ENCODE assay signal across 16 cellular contexts in genomic region chr20:43959920-43960227, GRCh38. TPM values are rescaled to one million over a fixed set of nuclear protein-coding genes. Genes with fewer than 3 reads are reported as not detected.
A peak's percentile ranks its signal among the peaks of the same experiment; 100 is the strongest.
DNase-seq lines count a peak whose midpoint lies in the region; TF ChIP-seq lines count a peak whose summit lies in the region.
"Had no signal": no experiment of that assay in that cellular context is flagged by ENCODE, and none has a peak within 500 bp of the region (broad histone marks: within the 10 kb centered on the region; RNA-seq: fewer than 3 reads in every experiment).

No MANE protein-coding gene starts in this region.

- WGBS in liver, result 71% methylated on average over 4 of the region's 4 CpGs

- intact Hi-C loops in cardiac septum (cut with DNase I), result no loop called here
- intact Hi-C loops in left ventricle myocardium inferior (cut with micrococcal nuclease), result no loop called here

- H3K36me3 ChIP-seq in left ventricle myocardium inferior (no peaks in the 10 kb centered on the region), liver (ENCODE audit: control insufficient read depth in 4 of 4, insufficient read depth in 3 of 4, low read depth in 1 of 4, low read length in 3 of 4) (no peaks in the 10 kb centered on the region)
- H3K36me3 ChIP-seq: left lung, sigmoid colon, transverse colon had no signal

- TF ChIP-seq CTCF in left ventricle myocardium inferior (IDR thresholded peaks at IDR 0.05; ENCODE audit: borderline replicate concordance), result no peak
- TF ChIP-seq CTCF in liver (IDR thresholded peaks at IDR 0.05; ENCODE audit: low read depth, low read length, missing input control), result no peak
- TF ChIP-seq CTCF in progenitor cell of endocrine pancreas (IDR thresholded peaks at IDR 0.05; ENCODE audit: unreplicated experiment), result no peak

- H3K27me3 ChIP-seq in left ventricle myocardium inferior (ENCODE audit: low read depth) (no peaks in the 10 kb centered on the region), liver (ENCODE audit: control insufficient read depth in 4 of 4, insufficient read depth in 4 of 4, low read length in 3 of 4) (no peaks in the 10 kb centered on the region)
- H3K27me3 ChIP-seq: transverse colon had no signal

- H3K36me3 Mint-ChIP-seq in progenitor cell of endocrine pancreas (ENCODE audit: insufficient read depth), result peaks cover 2% of the 10 kb centered on the region

- H3K27ac Mint-ChIP-seq in progenitor cell of endocrine pancreas, result no peak overlapping the region
- H3K27ac Mint-ChIP-seq: stimulated activated naive CD8-positive, alpha-beta T cell treated with anti-CD3 and anti-CD28 coated beads, Interleukin-15, Interleukin-2, amounts not matched to agents 100 ng/mL and 50 ng/mL, for 24 hours had no signal

- H3K27ac ChIP-seq in left ventricle myocardium inferior (replicated peaks), result no peak overlapping the region
- peak overlapping the region; percentile 66 to 72 for H3K27ac ChIP-seq in liver (ENCODE audit: low read depth in 1 of 2, low read length in 2 of 2)
- H3K27ac ChIP-seq: sigmoid colon, transverse colon had no signal

- DNase-seq in cardiac septum (ENCODE audit: low spot score), result peak; percentile 3
- DNase-seq in left ventricle myocardium inferior, result no peak
- DNase-seq in NCI-H226, result peak; percentile 36
- DNase-seq in progenitor cell of endocrine pancreas (ENCODE audit: low spot score, unreplicated experiment), result no peak
- DNase-seq in ureter (ENCODE audit: low spot score), result no peak
- no peak for DNase-seq in NCI-H748 treated with DMSO at 0.1 percent for 48 hours (lab: John Stamatoyannopoulos, UW)
- DNase-seq: left lung, NCI-H1417 treated with DMSO at 0.1 percent for 48 hours, NCI-H82, occipital lobe, SIG-M5, sigmoid colon, T-helper 9 cell, transverse colon had no signal

- H3K9ac ChIP-seq in liver (ENCODE audit: low read depth in 1 of 2, low read length in 2 of 2), result no peak overlapping the region

- peaks cover 11% of the 10 kb centered on the region for H3K4me1 Mint-ChIP-seq in progenitor cell of endocrine pancreas (ENCODE audit: low read depth)

- H3K27me3 Mint-ChIP-seq in progenitor cell of endocrine pancreas, result no peaks in the 10 kb centered on the region

- H3K4me3 ChIP-seq in left ventricle myocardium inferior, result no peak overlapping the region
- H3K4me3 ChIP-seq in liver (ENCODE audit: low read depth in 1 of 3, low read length in 3 of 3), result no peak overlapping the region
- H3K4me3 ChIP-seq: left lung, sigmoid colon, transverse colon had no signal

- no peaks in the 10 kb centered on the region for H3K9me3 ChIP-seq in left ventricle myocardium inferior (replicated peaks)
- no peaks in the 10 kb centered on the region for H3K9me3 ChIP-seq in liver (ENCODE audit: control insufficient read depth in 4 of 4, low read length in 3 of 4)
- H3K9me3 ChIP-seq: left lung, sigmoid colon, transverse colon had no signal

- H3K4me1 ChIP-seq in left ventricle myocardium inferior, result peaks cover 39% of the 10 kb centered on the region
- H3K4me1 ChIP-seq in liver (ENCODE audit: control insufficient read depth in 4 of 4, insufficient read depth in 4 of 4, low read length in 3 of 4), result peaks cover 19 to 58% (median 38%) of the 10 kb centered on the region in 4 donors

- TF ChIP-seq RAD21 in liver (IDR thresholded peaks at IDR 0.05), result no peak

- H3K9me3 Mint-ChIP-seq in progenitor cell of endocrine pancreas (ENCODE audit: low read depth), result peaks cover 5% of the 10 kb centered on the region

- no peak overlapping the region for H3K4me3 Mint-ChIP-seq in progenitor cell of endocrine pancreas (ENCODE audit: low read depth)

TF ChIP-seq in liver, 16 proteins besides CTCF, POLR2A, EP300 and RAD21:
- TF ChIP-seq FOXA2 (IDR thresholded peaks at IDR 0.05) (no peak), GABPA (IDR thresholded peaks at IDR 0.05 in 1 of 2, conservative IDR thresholded peaks at IDR 0.05 in 1 of 2) (no peak), ATF3 (IDR thresholded peaks at IDR 0.05) (no peak), HNF4G (IDR thresholded peaks at IDR 0.05) (no peak), EGR1 (IDR thresholded peaks at IDR 0.05; ENCODE audit: low read depth in 2 of 2) (no peak), MAX (IDR thresholded peaks at IDR 0.05) (no peak), YY1 (IDR thresholded peaks at IDR 0.05) (no peak), FOXA1 (IDR thresholded peaks at IDR 0.05) (no peak), NR2F2 (IDR thresholded peaks at IDR 0.05) (no peak)
- TF ChIP-seq, protein P1, sequence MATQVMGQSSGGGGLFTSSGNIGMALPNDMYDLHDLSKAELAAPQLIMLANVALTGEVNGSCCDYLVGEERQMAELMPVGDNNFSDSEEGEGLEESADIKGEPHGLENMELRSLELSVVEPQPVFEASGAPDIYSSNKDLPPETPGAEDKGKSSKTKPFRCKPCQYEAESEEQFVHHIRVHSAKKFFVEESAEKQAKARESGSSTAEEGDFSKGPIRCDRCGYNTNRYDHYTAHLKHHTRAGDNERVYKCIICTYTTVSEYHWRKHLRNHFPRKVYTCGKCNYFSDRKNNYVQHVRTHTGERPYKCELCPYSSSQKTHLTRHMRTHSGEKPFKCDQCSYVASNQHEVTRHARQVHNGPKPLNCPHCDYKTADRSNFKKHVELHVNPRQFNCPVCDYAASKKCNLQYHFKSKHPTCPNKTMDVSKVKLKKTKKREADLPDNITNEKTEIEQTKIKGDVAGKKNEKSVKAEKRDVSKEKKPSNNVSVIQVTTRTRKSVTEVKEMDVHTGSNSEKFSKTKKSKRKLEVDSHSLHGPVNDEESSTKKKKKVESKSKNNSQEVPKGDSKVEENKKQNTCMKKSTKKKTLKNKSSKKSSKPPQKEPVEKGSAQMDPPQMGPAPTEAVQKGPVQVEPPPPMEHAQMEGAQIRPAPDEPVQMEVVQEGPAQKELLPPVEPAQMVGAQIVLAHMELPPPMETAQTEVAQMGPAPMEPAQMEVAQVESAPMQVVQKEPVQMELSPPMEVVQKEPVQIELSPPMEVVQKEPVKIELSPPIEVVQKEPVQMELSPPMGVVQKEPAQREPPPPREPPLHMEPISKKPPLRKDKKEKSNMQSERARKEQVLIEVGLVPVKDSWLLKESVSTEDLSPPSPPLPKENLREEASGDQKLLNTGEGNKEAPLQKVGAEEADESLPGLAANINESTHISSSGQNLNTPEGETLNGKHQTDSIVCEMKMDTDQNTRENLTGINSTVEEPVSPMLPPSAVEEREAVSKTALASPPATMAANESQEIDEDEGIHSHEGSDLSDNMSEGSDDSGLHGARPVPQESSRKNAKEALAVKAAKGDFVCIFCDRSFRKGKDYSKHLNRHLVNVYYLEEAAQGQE (IDR thresholded peaks at IDR 0.05), result no peak

RNA-seq across cellular contexts. Expression of gene TOX2, which starts 45.2 kb away (rescaled TPM):
- 1.4 TPM for total RNA-seq in cardiac septum
- total RNA-seq in left ventricle myocardium inferior, result 0.30 TPM
- total RNA-seq in liver, result 1 to 10 TPM in 1 of 2 donors, under 1 TPM in 1; 0.33 to 1.0 TPM
- 1 to 10 TPM; 1.9 to 2.7 TPM for polyA plus RNA-seq in liver
- total RNA-seq in progenitor cell of endocrine pancreas, result 2.5 and 2.8 TPM in 2 replicates
- total RNA-seq in ureter, result 3.9 TPM

Comparison
In these comparisons a context has a peak if more than half of its experiments do, and no peak if none do; other contexts are left out.
1. DNase-seq: peak in cardiac septum (single experiment) and NCI-H226 (single experiment); none in left ventricle myocardium inferior (single experiment), progenitor cell of endocrine pancreas (single experiment), ureter (single experiment) and NCI-H748 treated with DMSO at 0.1 percent for 48 hours (single experiment).